Comparison of ENCODE assay signal across 1 cellular context in the genomic region with DNA sequence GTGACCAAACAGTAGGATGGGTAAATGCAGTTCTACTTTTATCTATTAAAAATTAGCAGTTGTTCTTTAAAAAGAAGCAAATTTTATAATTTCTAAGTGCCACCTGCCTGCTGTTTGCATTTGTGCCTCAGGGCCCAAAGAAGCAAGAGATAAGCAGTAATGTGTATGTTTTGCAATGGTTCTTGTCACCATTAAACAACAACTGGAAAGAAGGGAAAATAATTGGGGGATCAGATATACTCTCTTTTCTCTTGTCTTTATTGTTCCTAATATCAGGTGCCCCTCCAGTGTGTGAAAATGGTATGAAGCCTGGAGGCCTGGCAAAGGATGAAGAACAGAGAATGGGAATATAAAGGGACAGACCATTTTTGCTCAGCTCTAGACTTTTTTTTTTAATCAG.
TF ChIP-seq lines count a peak whose summit lies in the region.

No MANE protein-coding gene starts in this region.

TF ChIP-seq in SK-N-SH treated with all-trans-retinoic acid at 6 μM for 48 hours, 23 proteins besides CTCF, POLR2A, EP300 and RAD21 (continued from another document):
- TF ChIP-seq SNAI2 (CRISPR knock-in tag; IDR thresholded peaks at IDR 0.05) (no peak), ZNF565 (CRISPR knock-in tag; conservative IDR thresholded peaks at IDR 0.05; ENCODE audit: low read depth) (no peak), ZFP3 (CRISPR knock-in tag; IDR thresholded peaks at IDR 0.05) (no peak), PPARA (CRISPR knock-in tag; IDR thresholded peaks at IDR 0.05; ENCODE audit: borderline replicate concordance) (no peak), ZNF70 (CRISPR knock-in tag; IDR thresholded peaks at IDR 0.05) (no peak), OSR1 (CRISPR knock-in tag; IDR thresholded peaks at IDR 0.05) (no peak)
- TF ChIP-seq, protein P1, sequence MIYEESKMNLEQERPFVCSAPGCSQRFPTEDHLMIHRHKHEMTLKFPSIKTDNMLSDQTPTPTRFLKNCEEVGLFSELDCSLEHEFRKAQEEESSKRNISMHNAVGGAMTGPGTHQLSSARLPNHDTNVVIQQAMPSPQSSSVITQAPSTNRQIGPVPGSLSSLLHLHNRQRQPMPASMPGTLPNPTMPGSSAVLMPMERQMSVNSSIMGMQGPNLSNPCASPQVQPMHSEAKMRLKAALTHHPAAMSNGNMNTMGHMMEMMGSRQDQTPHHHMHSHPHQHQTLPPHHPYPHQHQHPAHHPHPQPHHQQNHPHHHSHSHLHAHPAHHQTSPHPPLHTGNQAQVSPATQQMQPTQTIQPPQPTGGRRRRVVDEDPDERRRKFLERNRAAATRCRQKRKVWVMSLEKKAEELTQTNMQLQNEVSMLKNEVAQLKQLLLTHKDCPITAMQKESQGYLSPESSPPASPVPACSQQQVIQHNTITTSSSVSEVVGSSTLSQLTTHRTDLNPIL (CRISPR knock-in tag; IDR thresholded peaks at IDR 0.05; ENCODE audit: low read depth) = no peak
- TF ChIP-seq, protein P2, sequence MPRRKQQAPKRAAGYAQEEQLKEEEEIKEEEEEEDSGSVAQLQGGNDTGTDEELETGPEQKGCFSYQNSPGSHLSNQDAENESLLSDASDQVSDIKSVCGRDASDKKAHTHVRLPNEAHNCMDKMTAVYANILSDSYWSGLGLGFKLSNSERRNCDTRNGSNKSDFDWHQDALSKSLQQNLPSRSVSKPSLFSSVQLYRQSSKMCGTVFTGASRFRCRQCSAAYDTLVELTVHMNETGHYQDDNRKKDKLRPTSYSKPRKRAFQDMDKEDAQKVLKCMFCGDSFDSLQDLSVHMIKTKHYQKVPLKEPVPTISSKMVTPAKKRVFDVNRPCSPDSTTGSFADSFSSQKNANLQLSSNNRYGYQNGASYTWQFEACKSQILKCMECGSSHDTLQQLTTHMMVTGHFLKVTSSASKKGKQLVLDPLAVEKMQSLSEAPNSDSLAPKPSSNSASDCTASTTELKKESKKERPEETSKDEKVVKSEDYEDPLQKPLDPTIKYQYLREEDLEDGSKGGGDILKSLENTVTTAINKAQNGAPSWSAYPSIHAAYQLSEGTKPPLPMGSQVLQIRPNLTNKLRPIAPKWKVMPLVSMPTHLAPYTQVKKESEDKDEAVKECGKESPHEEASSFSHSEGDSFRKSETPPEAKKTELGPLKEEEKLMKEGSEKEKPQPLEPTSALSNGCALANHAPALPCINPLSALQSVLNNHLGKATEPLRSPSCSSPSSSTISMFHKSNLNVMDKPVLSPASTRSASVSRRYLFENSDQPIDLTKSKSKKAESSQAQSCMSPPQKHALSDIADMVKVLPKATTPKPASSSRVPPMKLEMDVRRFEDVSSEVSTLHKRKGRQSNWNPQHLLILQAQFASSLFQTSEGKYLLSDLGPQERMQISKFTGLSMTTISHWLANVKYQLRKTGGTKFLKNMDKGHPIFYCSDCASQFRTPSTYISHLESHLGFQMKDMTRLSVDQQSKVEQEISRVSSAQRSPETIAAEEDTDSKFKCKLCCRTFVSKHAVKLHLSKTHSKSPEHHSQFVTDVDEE (CRISPR knock-in tag; IDR thresholded peaks at IDR 0.05) = no peak
